Comparison of ENCODE assay signal across 9 cellular contexts in the genomic region with DNA sequence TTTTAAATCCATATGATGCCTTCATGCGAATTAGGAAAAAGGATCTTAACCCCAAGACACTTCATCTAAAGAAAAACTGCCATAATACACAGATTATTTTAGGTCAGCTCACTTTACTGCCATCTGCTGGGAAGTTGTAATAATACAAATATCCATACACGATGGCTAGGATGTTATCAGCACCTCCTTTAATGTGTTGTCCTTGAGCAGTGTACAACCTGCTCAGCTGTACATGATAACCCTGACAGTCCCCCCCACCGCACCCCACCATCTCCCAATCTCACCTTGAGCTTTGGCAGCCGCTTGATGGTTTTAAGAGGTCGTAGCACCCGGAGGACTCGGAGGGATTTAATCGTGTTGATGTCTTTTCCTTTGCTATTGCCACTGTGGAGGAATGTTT.
DNase-seq lines count a peak whose midpoint lies in the region; ATAC-seq and TF ChIP-seq lines count a peak whose summit lies in the region.
"Had no signal": no experiment of that assay in that cellular context is flagged by ENCODE, and none has a peak within 500 bp of the region (broad histone marks: within the 10 kb centered on the region; RNA-seq: fewer than 3 reads in every experiment).

No MANE protein-coding gene starts in this region.

- H3K27me3 ChIP-seq in Caco-2 (replicated peaks; ENCODE audit: control insufficient read depth, insufficient read depth, low read length), result no peaks in the 10 kb centered on the region; the same call in 1 of the 2 replicates
- no peaks in the 10 kb centered on the region for H3K27me3 ChIP-seq in neural cell (ENCODE audit: insufficient read depth, low read depth, low read length)

- H3K4me2 ChIP-seq in neural cell (ENCODE audit: low read length), result no peak overlapping the region

- H3K27ac ChIP-seq in HEK293 (ENCODE audit: extremely low read depth, low read depth, low read length) (no peak overlapping the region), neural cell (ENCODE audit: low read length) (no peak overlapping the region)
- H3K27ac ChIP-seq: SJSA1 had no signal

- ATAC-seq in GM18511 (IDR thresholded peaks at IDR 0.05; ENCODE audit: unreplicated experiment), result no peak

- TF ChIP-seq CTCF in Caco-2 (IDR thresholded peaks at IDR 0.05; ENCODE audit: insufficient read depth in 1 of 2, low read depth in 1 of 2, low read length in 1 of 2, severe bottlenecking in 1 of 2, unreplicated experiment in 1 of 2), result peak; percentile 39 to 47
- TF ChIP-seq CTCF in HEK293 (tag by site-specific recombination; IDR thresholded peaks at IDR 0.05), result peak; percentile 23; the same call in 1 of the 2 replicates
- TF ChIP-seq CTCF in neural cell (IDR thresholded peaks at IDR 0.05; ENCODE audit: poor library complexity, severe bottlenecking), result peak; percentile 67

- CTCF ChIA-PET in Caco-2 (lab: Charles Lee), result interaction anchor here (0.6 to 1.7 kb wide), 6 partner anchors 19 to 459 kb away, joined by 3 to 13 read pairs (median 3); a partner anchor contains a TSS
- CTCF ChIA-PET in HEK293 (lab: Yijun Ruan, JAX), result interaction anchor here (0.6 to 4.8 kb wide), 16 partner anchors 11 to 1331 kb away, joined by 3 to 35 read pairs (median 4); a partner anchor contains a TSS

- H3K9me3 Mint-ChIP-seq in Caco-2 (ENCODE audit: unreplicated experiment), result no peaks in the 10 kb centered on the region

- TF ChIP-seq POLR2A in erythroblast (IDR thresholded peaks at IDR 0.05; ENCODE audit: low read length), result no peak

- peak; percentile 64 for TF ChIP-seq RAD21 in neural cell (conservative IDR thresholded peaks at IDR 0.05)

- no peak overlapping the region for H3K9ac ChIP-seq in neural cell (ENCODE audit: low read length)

- H3K36me3 ChIP-seq in Caco-2 (ENCODE audit: control insufficient read depth, insufficient read depth, low read length), result no peaks in the 10 kb centered on the region
- H3K36me3 ChIP-seq in HEK293 (ENCODE audit: control insufficient read depth in 2 of 2, insufficient read depth in 1 of 2, low read length in 2 of 2), result no peaks in the 10 kb centered on the region
- H3K36me3 ChIP-seq in neural cell (ENCODE audit: insufficient read depth, low read length), result no peaks in the 10 kb centered on the region
- H3K36me3 ChIP-seq: SJSA1 had no signal

- H3K79me2 ChIP-seq in neural cell (replicated peaks; ENCODE audit: insufficient read depth, low read length), result no peaks in the 10 kb centered on the region

- H3F3A ChIP-seq in neural cell (ENCODE audit: insufficient read depth, low read length, poor library complexity, severe bottlenecking), result no peaks in the 10 kb centered on the region

- no peaks in the 10 kb centered on the region for H3K36me3 Mint-ChIP-seq in Caco-2 (ENCODE audit: insufficient read depth, unreplicated experiment)

- H3K9me3 ChIP-seq in Caco-2 (no peaks in the 10 kb centered on the region), HEK293 (ENCODE audit: control insufficient read depth, insufficient read depth, low read depth, low read length) (no peaks in the 10 kb centered on the region), neural cell (ENCODE audit: low read length) (no peaks in the 10 kb centered on the region)
- H3K9me3 ChIP-seq: SJSA1 had no signal

- no peak overlapping the region for H3K4me3 Mint-ChIP-seq in Caco-2 (ENCODE audit: unreplicated experiment)

- no peak for TF ChIP-seq EP300 in neural cell (conservative IDR thresholded peaks at IDR 0.05; ENCODE audit: poor library complexity, severe bottlenecking)

- POLR2A ChIA-PET in Caco-2 (lab: Charles Lee) (no interaction called here), HEK293 (lab: Yijun Ruan, JAX) (interaction anchor here (0.6 to 1.4 kb wide), 3 partner anchors 110 to 694 kb away, joined by 3 to 7 read pairs (median 4); no protein-coding TSS in a partner anchor)

- no peaks in the 10 kb centered on the region for H4K20me1 ChIP-seq in neural cell (ENCODE audit: insufficient read depth)

- BruUV-seq in Caco-2 (replicated peaks; lab: Mats Ljungman, UMichigan), result no TSS peak

- DNase-seq in Caco-2 (peak in 1 of 2 experiments; percentile 43), RPMI8226 (peak; percentile 61), erythroblast (lab: John Stamatoyannopoulos, UW) (peak; percentile 59 to 75), NCI-H1436 treated with DMSO at 0.1 percent for 48 hours (lab: John Stamatoyannopoulos, UW) (no peak), GOT3 (lab: John Stamatoyannopoulos, UW) (no peak)

- no peak overlapping the region for H3K27ac Mint-ChIP-seq in Caco-2 (ENCODE audit: unreplicated experiment)

- peaks cover 6% of the 10 kb centered on the region; the same call in 1 of the 2 replicates for H3K4me1 ChIP-seq in Caco-2
- H3K4me1 ChIP-seq in HEK293 (ENCODE audit: control insufficient read depth, insufficient read depth, low read length), result no peaks in the 10 kb centered on the region

- no peaks in the 10 kb centered on the region for H3K4me1 Mint-ChIP-seq in Caco-2 (ENCODE audit: low read depth, unreplicated experiment)

- no peak overlapping the region for H2AFZ ChIP-seq in neural cell (ENCODE audit: low read depth, low read length)

- H3K4me3 ChIP-seq in Caco-2 (ENCODE audit: low read depth, low read length) (no peak overlapping the region), HEK293 (ENCODE audit: low read depth, low read length) (no peak overlapping the region), neural cell (ENCODE audit: low read length) (no peak overlapping the region)
- H3K4me3 ChIP-seq: SJSA1 had no signal

- H3K9me2 ChIP-seq in neural cell (ENCODE audit: insufficient read depth, low read length), result no peaks in the 10 kb centered on the region

- H3K27me3 Mint-ChIP-seq in Caco-2 (ENCODE audit: insufficient read depth, unreplicated experiment), result peaks cover 14% of the 10 kb centered on the region

- intact Hi-C loops in Caco-2 (cut with micrococcal nuclease; ENCODE audit: unreplicated experiment), result loop anchor here (1.0 kb wide), 2 partner anchors 67 to 112 kb away; a partner anchor contains a TSS

TF ChIP-seq in HEK293, 187 proteins besides CTCF, POLR2A, EP300 and RAD21 (continues in another document):
- 0 out of 2 replicates have a peak, but pooled peaks have one; percentile 29 for TF ChIP-seq ZNF223 (tag by site-specific recombination; IDR thresholded peaks at IDR 0.05)
- TF ChIP-seq, protein P1, sequence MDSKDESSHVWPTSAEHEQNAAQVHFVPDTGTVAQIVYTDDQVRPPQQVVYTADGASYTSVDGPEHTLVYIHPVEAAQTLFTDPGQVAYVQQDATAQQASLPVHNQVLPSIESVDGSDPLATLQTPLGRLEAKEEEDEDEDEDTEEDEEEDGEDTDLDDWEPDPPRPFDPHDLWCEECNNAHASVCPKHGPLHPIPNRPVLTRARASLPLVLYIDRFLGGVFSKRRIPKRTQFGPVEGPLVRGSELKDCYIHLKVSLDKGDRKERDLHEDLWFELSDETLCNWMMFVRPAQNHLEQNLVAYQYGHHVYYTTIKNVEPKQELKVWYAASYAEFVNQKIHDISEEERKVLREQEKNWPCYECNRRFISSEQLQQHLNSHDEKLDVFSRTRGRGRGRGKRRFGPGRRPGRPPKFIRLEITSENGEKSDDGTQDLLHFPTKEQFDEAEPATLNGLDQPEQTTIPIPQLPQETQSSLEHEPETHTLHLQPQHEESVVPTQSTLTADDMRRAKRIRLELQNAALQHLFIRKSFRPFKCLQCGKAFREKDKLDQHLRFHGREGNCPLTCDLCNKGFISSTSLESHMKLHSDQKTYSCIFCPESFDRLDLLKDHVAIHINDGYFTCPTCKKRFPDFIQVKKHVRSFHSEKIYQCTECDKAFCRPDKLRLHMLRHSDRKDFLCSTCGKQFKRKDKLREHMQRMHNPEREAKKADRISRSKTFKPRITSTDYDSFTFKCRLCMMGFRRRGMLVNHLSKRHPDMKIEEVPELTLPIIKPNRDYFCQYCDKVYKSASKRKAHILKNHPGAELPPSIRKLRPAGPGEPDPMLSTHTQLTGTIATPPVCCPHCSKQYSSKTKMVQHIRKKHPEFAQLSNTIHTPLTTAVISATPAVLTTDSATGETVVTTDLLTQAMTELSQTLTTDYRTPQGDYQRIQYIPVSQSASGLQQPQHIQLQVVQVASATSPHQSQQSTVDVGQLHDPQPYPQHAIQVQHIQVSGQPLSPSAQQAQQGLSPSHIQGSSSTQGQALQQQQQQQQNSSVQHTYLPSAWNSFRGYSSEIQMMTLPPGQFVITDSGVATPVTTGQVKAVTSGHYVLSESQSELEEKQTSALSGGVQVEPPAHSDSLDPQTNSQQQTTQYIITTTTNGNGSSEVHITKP (tag by site-specific recombination; IDR thresholded peaks at IDR 0.05), result no peak

TF ChIP-seq in neural cell, 6 proteins besides CTCF, POLR2A, EP300 and RAD21:
- TF ChIP-seq EZH2 (IDR thresholded peaks at IDR 0.05; ENCODE audit: borderline replicate concordance, insufficient read depth, low read length, poor library complexity, severe bottlenecking) (no peak), SMC3 (conservative IDR thresholded peaks at IDR 0.05; ENCODE audit: poor library complexity) (peak; percentile 71)
- TF ChIP-seq, protein P2, sequence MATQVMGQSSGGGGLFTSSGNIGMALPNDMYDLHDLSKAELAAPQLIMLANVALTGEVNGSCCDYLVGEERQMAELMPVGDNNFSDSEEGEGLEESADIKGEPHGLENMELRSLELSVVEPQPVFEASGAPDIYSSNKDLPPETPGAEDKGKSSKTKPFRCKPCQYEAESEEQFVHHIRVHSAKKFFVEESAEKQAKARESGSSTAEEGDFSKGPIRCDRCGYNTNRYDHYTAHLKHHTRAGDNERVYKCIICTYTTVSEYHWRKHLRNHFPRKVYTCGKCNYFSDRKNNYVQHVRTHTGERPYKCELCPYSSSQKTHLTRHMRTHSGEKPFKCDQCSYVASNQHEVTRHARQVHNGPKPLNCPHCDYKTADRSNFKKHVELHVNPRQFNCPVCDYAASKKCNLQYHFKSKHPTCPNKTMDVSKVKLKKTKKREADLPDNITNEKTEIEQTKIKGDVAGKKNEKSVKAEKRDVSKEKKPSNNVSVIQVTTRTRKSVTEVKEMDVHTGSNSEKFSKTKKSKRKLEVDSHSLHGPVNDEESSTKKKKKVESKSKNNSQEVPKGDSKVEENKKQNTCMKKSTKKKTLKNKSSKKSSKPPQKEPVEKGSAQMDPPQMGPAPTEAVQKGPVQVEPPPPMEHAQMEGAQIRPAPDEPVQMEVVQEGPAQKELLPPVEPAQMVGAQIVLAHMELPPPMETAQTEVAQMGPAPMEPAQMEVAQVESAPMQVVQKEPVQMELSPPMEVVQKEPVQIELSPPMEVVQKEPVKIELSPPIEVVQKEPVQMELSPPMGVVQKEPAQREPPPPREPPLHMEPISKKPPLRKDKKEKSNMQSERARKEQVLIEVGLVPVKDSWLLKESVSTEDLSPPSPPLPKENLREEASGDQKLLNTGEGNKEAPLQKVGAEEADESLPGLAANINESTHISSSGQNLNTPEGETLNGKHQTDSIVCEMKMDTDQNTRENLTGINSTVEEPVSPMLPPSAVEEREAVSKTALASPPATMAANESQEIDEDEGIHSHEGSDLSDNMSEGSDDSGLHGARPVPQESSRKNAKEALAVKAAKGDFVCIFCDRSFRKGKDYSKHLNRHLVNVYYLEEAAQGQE (IDR thresholded peaks at IDR 0.05; ENCODE audit: borderline replicate concordance), result no peak

Comparison
In these comparisons a context has a peak if more than half of its experiments do, and no peak if none do; other contexts are left out.
1. DNase-seq: peak in RPMI8226 (single experiment) and erythroblast (2 of 2); none in NCI-H1436 treated with DMSO at 0.1 percent for 48 hours (single experiment) and GOT3 (single experiment).
2. Peak in every context shown above with its lines, with median percentiles within 50 percentile points of each other: CTCF ChIP-seq.